Comparison of ENCODE assay signal across 8 cellular contexts in genomic region chr4:143184217-143184502, GRCh38. TPM values are rescaled to one million over a fixed set of nuclear protein-coding genes. Genes with fewer than 3 reads are reported as not detected.
DNase-seq lines count a peak whose midpoint lies in the region; ATAC-seq lines count a peak whose summit lies in the region.

No MANE protein-coding gene starts in this region.

- H3K9me3 Mint-ChIP-seq in activated naive CD8-positive, alpha-beta T cell treated with anti-CD3 and anti-CD28 coated beads for 36 hours, result no peaks in the 10 kb centered on the region

- H3K4me3 Mint-ChIP-seq in activated naive CD8-positive, alpha-beta T cell treated with anti-CD3 and anti-CD28 coated beads for 36 hours, result peak overlapping the region; percentile 86

- H3K36me3 ChIP-seq in iPS-20b (ENCODE audit: insufficient read depth, low read depth, low read length), result peaks cover 9% of the 10 kb centered on the region

- ATAC-seq in GM19467 (IDR thresholded peaks at IDR 0.05; ENCODE audit: unreplicated experiment) (peak; percentile 25), HG03521 (IDR thresholded peaks at IDR 0.05; ENCODE audit: unreplicated experiment) (peak; percentile 8)
- ATAC-seq in stimulated activated naive CD8-positive, alpha-beta T cell treated with anti-CD3 and anti-CD28 coated beads, Interleukin-15, Interleukin-2, amounts not matched to agents 100 U/mL and 50 U/mL, for 24 hours, result peak; percentile 8

- peak; percentile 85 for DNase-seq in DMS53 (lab: John Stamatoyannopoulos, UW)
- DNase-seq in activated naive CD8-positive, alpha-beta T cell treated with anti-CD3 and anti-CD28 coated beads for 36 hours, result no peak
- no peak for DNase-seq in stimulated activated naive CD8-positive, alpha-beta T cell treated with anti-CD3 and anti-CD28 coated beads, Interleukin-15, Interleukin-2, amounts not matched to agents 100 U/mL and 50 U/mL, for 24 hours
- no peak for DNase-seq in stimulated activated CD4-positive, alpha-beta T cell treated with anti-CD3 and anti-CD28 coated beads, Interleukin-4, amount 100 ng/mL, for 1 hour
- no peak for DNase-seq in activated CD8-positive, alpha-beta memory T cell treated with anti-CD3 and anti-CD28 coated beads, Interleukin-2, amount 50 U/mL, for 4 hours

- peak overlapping the region; percentile 54 for H3K27ac ChIP-seq in iPS-20b (ENCODE audit: low read length)

- H3K4me1 Mint-ChIP-seq in activated naive CD8-positive, alpha-beta T cell treated with anti-CD3 and anti-CD28 coated beads for 36 hours, result peaks cover 33% of the 10 kb centered on the region

- peak overlapping the region; percentile 83 for H3K9ac ChIP-seq in iPS-20b (ENCODE audit: low read depth, low read length)

- H3K4me1 ChIP-seq in iPS-20b (ENCODE audit: insufficient read depth, low read length), result peaks cover 4% of the 10 kb centered on the region; the same call in 1 of the 2 replicates

- H3K4me3 ChIP-seq in iPS-20b (ENCODE audit: low read length), result peak overlapping the region; percentile 84

- H3K27me3 Mint-ChIP-seq in activated naive CD8-positive, alpha-beta T cell treated with anti-CD3 and anti-CD28 coated beads for 36 hours, result no peaks in the 10 kb centered on the region

- peaks cover 46% of the 10 kb centered on the region for H3K36me3 Mint-ChIP-seq in activated naive CD8-positive, alpha-beta T cell treated with anti-CD3 and anti-CD28 coated beads for 36 hours

- H3K27ac Mint-ChIP-seq in activated naive CD8-positive, alpha-beta T cell treated with anti-CD3 and anti-CD28 coated beads for 36 hours, result peak overlapping the region; percentile 96

- H3K27me3 ChIP-seq in iPS-20b (ENCODE audit: insufficient read depth, low read length), result no peaks in the 10 kb centered on the region

- H3K9me3 ChIP-seq in iPS-20b (ENCODE audit: insufficient read depth, low read depth, low read length), result no peaks in the 10 kb centered on the region; the same call in 1 of the 2 replicates

RNA-seq across cellular contexts. Expression of gene USP38, which starts 0.6 kb away (rescaled TPM):
- total RNA-seq in activated naive CD8-positive, alpha-beta T cell treated with anti-CD3 and anti-CD28 coated beads for 36 hours, result 10 to 100 TPM; 22.7 to 23.1 TPM
